10 cellular contexts compared by ENCODE assay signal in the genomic region with DNA sequence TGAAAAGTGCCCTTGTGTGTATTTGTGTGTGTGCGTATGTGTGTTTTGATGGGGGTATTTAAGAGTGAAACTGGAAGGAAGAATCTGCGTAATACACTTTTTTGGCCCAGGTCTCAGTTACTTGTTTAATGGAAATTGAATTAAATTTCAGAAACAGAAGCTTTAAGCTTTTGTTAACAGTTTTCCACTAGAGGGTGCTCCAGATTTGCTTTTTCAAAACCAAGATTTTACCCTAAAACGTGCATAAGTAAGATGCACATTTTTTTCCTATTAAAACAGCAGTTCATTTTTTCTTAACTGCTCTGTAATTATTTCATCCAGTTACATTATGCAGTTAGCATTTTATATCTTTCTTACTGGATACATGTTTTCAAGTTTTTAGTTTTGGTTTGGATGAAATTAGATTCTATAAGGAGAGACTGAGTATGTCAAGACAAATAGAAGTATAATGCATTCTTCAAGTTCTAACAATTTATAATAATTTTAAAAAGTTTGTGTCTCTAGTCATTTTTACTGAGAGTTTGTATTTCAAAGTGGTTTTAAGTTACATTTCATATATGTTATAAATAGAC.
A peak's percentile ranks its signal among the peaks of the same experiment; 100 is the strongest.
DNase-seq lines count a peak whose midpoint lies in the region; ATAC-seq, FAIRE-seq and TF ChIP-seq lines count a peak whose summit lies in the region.
"Had no signal": no experiment of that assay in that cellular context is flagged by ENCODE, and none has a peak within 500 bp of the region (broad histone marks: within the 10 kb centered on the region; RNA-seq: fewer than 3 reads in every experiment).

No MANE protein-coding gene starts in this region.

- intact Hi-C loops in gastrocnemius medialis (cut with DNase I; ENCODE audit: low total_unique reads): no loop called here

- H3K36me3 ChIP-seq in astrocyte (ENCODE audit: insufficient read depth, low read length) (peaks cover 3% of the 10 kb centered on the region), gastrocnemius medialis (peaks cover 0 to 34% of the 10 kb centered on the region in 2 donors)

- no peaks in the 10 kb centered on the region for H3K9me3 Mint-ChIP-seq in astrocyte (ENCODE audit: unreplicated experiment)
- H3K9me3 Mint-ChIP-seq: activated CD4-positive, alpha-beta T cell treated with anti-CD3 and anti-CD28 coated beads, Interleukin-2, amount 10 ng/mL, durations not matched to agents 24 days and 14 days had no signal

- H3K4me3 ChIP-seq in astrocyte (ENCODE audit: insufficient read depth, low read depth, low read length) (no peak overlapping the region), gastrocnemius medialis (no peak overlapping the region)

- no peak overlapping the region for H3K4me3 Mint-ChIP-seq in astrocyte (ENCODE audit: unreplicated experiment)
- H3K4me3 Mint-ChIP-seq: activated CD4-positive, alpha-beta T cell treated with anti-CD3 and anti-CD28 coated beads, Interleukin-2, amount 10 ng/mL, durations not matched to agents 24 days and 14 days had no signal

- H3K4me1 Mint-ChIP-seq in astrocyte (ENCODE audit: low read depth, unreplicated experiment): peaks cover 18% of the 10 kb centered on the region

- peak; percentile 78 for FAIRE-seq in astrocyte (lab: Jason Lieb, UNC)

- ATAC-seq in GM18861 (IDR thresholded peaks at IDR 0.05; ENCODE audit: unreplicated experiment) (no peak), gastrocnemius medialis (no peak)

- H3K27me3 Mint-ChIP-seq in astrocyte (ENCODE audit: low read depth, unreplicated experiment): no peaks in the 10 kb centered on the region
- H3K27me3 Mint-ChIP-seq: activated CD4-positive, alpha-beta T cell treated with anti-CD3 and anti-CD28 coated beads, Interleukin-2, amount 10 ng/mL, durations not matched to agents 24 days and 14 days had no signal

- no peak overlapping the region for H3K27ac Mint-ChIP-seq in astrocyte (ENCODE audit: unreplicated experiment)
- H3K27ac Mint-ChIP-seq: activated CD4-positive, alpha-beta T cell treated with anti-CD3 and anti-CD28 coated beads, Interleukin-2, amount 10 ng/mL, durations not matched to agents 24 days and 14 days had no signal

- H3K4me1 ChIP-seq in astrocyte (ENCODE audit: insufficient read depth, low read length): peaks cover 14% of the 10 kb centered on the region
- peaks cover 3 to 4% of the 10 kb centered on the region in 2 donors for H3K4me1 ChIP-seq in gastrocnemius medialis

- H3K9ac ChIP-seq in astrocyte (ENCODE audit: low read length): no peak overlapping the region

- H3K4me2 ChIP-seq in astrocyte (ENCODE audit: low read length): no peak overlapping the region

- no peaks in the 10 kb centered on the region for H4K20me1 ChIP-seq in astrocyte (ENCODE audit: insufficient read depth, low read length)

- H3K27ac ChIP-seq in astrocyte (ENCODE audit: low read depth, low read length) (no peak overlapping the region), gastrocnemius medialis (no peak overlapping the region)

- in situ Hi-C loops in gastrocnemius medialis (cut with MboI; ENCODE audit: low sequenced_read_pairs in 4 of 4): no loop called here

- peaks cover 8% of the 10 kb centered on the region for H3K36me3 Mint-ChIP-seq in astrocyte (ENCODE audit: low read depth, unreplicated experiment)

- TF ChIP-seq CTCF in astrocyte (IDR thresholded peaks at IDR 0.05; ENCODE audit: insufficient read depth, low read depth, low read length) (peak; percentile 57), gastrocnemius medialis (IDR thresholded peaks at IDR 0.05 in 4 of 5, conservative IDR thresholded peaks at IDR 0.05 in 1 of 5) (no peak)

- peak; percentile 16 for DNase-seq in DMS53 treated with DMSO at 0.1 percent for 48 hours (lab: John Stamatoyannopoulos, UW; ENCODE audit: unreplicated experiment)
- DNase-seq in LHCN-M2 (ENCODE audit: low read depth): peak; percentile 7
- DNase-seq in astrocyte (ENCODE audit: low read depth): peak; percentile 10
- peak; percentile 62 for DNase-seq in medulla oblongata (ENCODE audit: extremely low spot score)
- DNase-seq in activated CD4-positive, alpha-beta T cell treated with anti-CD3 and anti-CD28 coated beads for 4 hours: no peak
- no peak for DNase-seq in SKM-1 treated with dmso at 0.1 percent for 144 hours (lab: John Stamatoyannopoulos, UW; ENCODE audit: unreplicated experiment)
- no peak for DNase-seq in gastrocnemius medialis
- DNase-seq: activated CD4-positive, alpha-beta T cell treated with anti-CD3 and anti-CD28 coated beads, Interleukin-2, amount 10 ng/mL, durations not matched to agents 24 days and 14 days; glutamatergic neuron had no signal

- H2AFZ ChIP-seq in astrocyte (ENCODE audit: low read depth, low read length): no peak overlapping the region

- H3K79me2 ChIP-seq in astrocyte (ENCODE audit: insufficient read depth, low read length): no peaks in the 10 kb centered on the region

- TF ChIP-seq POLR2A in gastrocnemius medialis (IDR thresholded peaks at IDR 0.05): no peak

- H3K9me3 ChIP-seq in astrocyte (ENCODE audit: insufficient read depth, low read depth, low read length) (no peaks in the 10 kb centered on the region), gastrocnemius medialis (no peaks in the 10 kb centered on the region)

- H3K27me3 ChIP-seq in astrocyte (ENCODE audit: insufficient read depth, low read length): no peaks in the 10 kb centered on the region
- no peaks in the 10 kb centered on the region for H3K27me3 ChIP-seq in gastrocnemius medialis

Comparison
In these comparisons a context has a peak if more than half of its experiments do, and no peak if none do; other contexts are left out.
1. DNase-seq: peak in DMS53 treated with DMSO at 0.1 percent for 48 hours (single experiment), LHCN-M2 (single experiment), astrocyte (single experiment) and medulla oblongata (single experiment); none in activated CD4-positive, alpha-beta T cell treated with anti-CD3 and anti-CD28 coated beads for 4 hours (0 of 2), SKM-1 treated with dmso at 0.1 percent for 144 hours (single experiment) and gastrocnemius medialis (0 of 2).